ENCODE assay signal across 17 cellular contexts in the genomic region with DNA sequence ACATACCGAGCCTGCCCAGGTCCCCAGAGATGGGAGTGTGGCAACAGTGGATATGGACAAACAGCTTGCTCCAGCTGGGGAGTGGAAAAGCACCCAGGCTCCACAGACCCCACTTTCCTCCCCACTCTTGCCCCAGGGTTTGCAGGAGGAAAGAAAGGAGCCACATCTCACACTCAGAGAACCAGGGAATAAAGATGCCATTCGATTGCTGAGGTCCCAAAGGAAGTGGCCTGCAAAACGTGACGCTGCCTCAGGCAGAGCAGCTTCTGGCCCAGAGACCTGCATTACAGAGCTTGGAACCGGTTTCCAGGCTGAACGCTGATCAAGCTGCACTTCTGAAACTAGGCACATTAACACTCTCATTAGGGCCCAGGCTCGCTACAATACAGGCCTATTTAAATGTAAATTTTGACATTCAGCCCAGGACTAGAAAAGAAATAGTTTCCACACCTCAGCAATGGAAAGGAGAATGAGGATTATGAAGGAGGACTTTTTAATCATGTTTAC.
A peak's percentile ranks its signal among the peaks of the same experiment; 100 is the strongest.
DNase-seq lines count a peak whose midpoint lies in the region; ATAC-seq and TF ChIP-seq lines count a peak whose summit lies in the region.
"Had no signal": no experiment of that assay in that cellular context is flagged by ENCODE, and none has a peak within 500 bp of the region (broad histone marks: within the 10 kb centered on the region; RNA-seq: fewer than 3 reads in every experiment).

No MANE protein-coding gene starts in this region.

- no peak overlapping the region for H3K4ac ChIP-seq in H9 (ENCODE audit: low read depth, low read length)

- H4K8ac ChIP-seq in H9 (replicated peaks; ENCODE audit: insufficient read length, low read depth, low read length), result no peak overlapping the region

- H2AFZ ChIP-seq in H9 (ENCODE audit: low read length), result no peak overlapping the region
- peak overlapping the region; percentile 82 for H2AFZ ChIP-seq in smooth muscle cell (ENCODE audit: low read depth)

- no peak overlapping the region for H3T11ph ChIP-seq in H9 (ENCODE audit: low read length)

- H3K4me2 ChIP-seq in H9 (ENCODE audit: insufficient read depth, insufficient read length, low read length) (peak overlapping the region; percentile 42), smooth muscle cell (peak overlapping the region; percentile 76)

- H3K27me3 ChIP-seq in H9 (ENCODE audit: insufficient read depth, low read length) (no peaks in the 10 kb centered on the region), smooth muscle cell (ENCODE audit: low read depth) (no peaks in the 10 kb centered on the region)
- H3K27me3 ChIP-seq: cardiac muscle cell had no signal

- no peak overlapping the region for H2AK5ac ChIP-seq in H9 (ENCODE audit: insufficient read length, low read length)

- no peak overlapping the region for H4K5ac ChIP-seq in H9 (ENCODE audit: insufficient read length, low read depth, low read length)

- H4K91ac ChIP-seq in H9 (ENCODE audit: insufficient read length, low read depth, low read length), result no peak overlapping the region

- H3K79me1 ChIP-seq in H9 (ENCODE audit: insufficient read depth, low read depth, low read length, poor library complexity, severe bottlenecking), result no peaks in the 10 kb centered on the region

- peaks cover 9% of the 10 kb centered on the region for H3K27me3 Mint-ChIP-seq in H9 (ENCODE audit: low read depth)
- H3K27me3 Mint-ChIP-seq: CD4-positive, CD25-positive, alpha-beta regulatory T cell had no signal

- no peak for TF ChIP-seq CTCF in H9 (conservative IDR thresholded peaks at IDR 0.05)
- no peak for TF ChIP-seq CTCF in smooth muscle cell (IDR thresholded peaks at IDR 0.05; ENCODE audit: borderline replicate concordance, insufficient read depth, poor library complexity, severe bottlenecking)

- peaks cover 0 to 3% (median 0%) of the 10 kb centered on the region in 3 experiments; a peak in 1 of 7 replicates for H3K36me3 Mint-ChIP-seq in H9 (ENCODE audit: insufficient read depth in 1 of 3, low read depth in 3 of 3)
- H3K36me3 Mint-ChIP-seq: CD4-positive, CD25-positive, alpha-beta regulatory T cell; stimulated activated effector memory CD8-positive, alpha-beta T cell treated with anti-CD3 and anti-CD28 coated beads, Interleukin-12 subunit alpha, Interleukin-12 subunit beta, amount 100 ng/mL, for 72 hours had no signal

- H3K36me3 ChIP-seq in smooth muscle cell (ENCODE audit: low read depth), result no peaks in the 10 kb centered on the region
- H3K36me3 ChIP-seq: cardiac muscle cell had no signal

- H2BK15ac ChIP-seq in H9 (ENCODE audit: low read depth, low read length), result no peak overlapping the region

- H3K4me1 ChIP-seq in H9 (ENCODE audit: insufficient read depth, low read length) (peaks cover 1% of the 10 kb centered on the region; the same call in 1 of the 2 replicates), smooth muscle cell (ENCODE audit: low read depth) (peaks cover 6% of the 10 kb centered on the region)

- H3K9me3 Mint-ChIP-seq in H9, result peaks cover 0 to 2% of the 10 kb centered on the region in 2 experiments; a peak in 1 of 5 replicates
- H3K9me3 Mint-ChIP-seq: CD4-positive, CD25-positive, alpha-beta regulatory T cell; stimulated activated effector memory CD8-positive, alpha-beta T cell treated with anti-CD3 and anti-CD28 coated beads, Interleukin-12 subunit alpha, Interleukin-12 subunit beta, amount 100 ng/mL, for 72 hours had no signal

- H3K9ac ChIP-seq in H9 (ENCODE audit: extremely low read depth, insufficient read length, low read length) (no peak overlapping the region), smooth muscle cell (ENCODE audit: low read depth) (no peak overlapping the region)

- no peak overlapping the region for H2BK20ac ChIP-seq in H9 (ENCODE audit: low read depth, low read length, poor library complexity, severe bottlenecking)

- no peak overlapping the region for H2BK120ac ChIP-seq in H9 (ENCODE audit: low read depth, low read length, poor library complexity, severe bottlenecking)

- H3K14ac ChIP-seq in H9 (ENCODE audit: insufficient read depth, low read length), result no peak overlapping the region

- peak; percentile 78 for DNase-seq in H9
- DNase-seq in ecto neural progenitor cell (ENCODE audit: low spot score), result peak; percentile 52
- peak; percentile 84 for DNase-seq in islet precursor cell
- no peak for DNase-seq in smooth muscle cell (lab: John Stamatoyannopoulos, UW; ENCODE audit: unreplicated experiment)
- DNase-seq in DMS79 treated with DMSO at 0.1 percent for 48 hours (lab: John Stamatoyannopoulos, UW), result no peak
- no peak for DNase-seq in NCI-H524 (lab: John Stamatoyannopoulos, UW)
- DNase-seq in NCI-H1092 treated with DMSO at 0.1 percent for 48 hours (lab: John Stamatoyannopoulos, UW), result no peak
- DNase-seq: activated CD4-positive, alpha-beta T cell treated with anti-CD3 and anti-CD28 coated beads, Interleukin-2, amount 50 U/mL, for 48 hours; activated gamma-delta T cell; CD4-positive, CD25-positive, alpha-beta regulatory T cell; GF-D8; NCI-H2171 treated with DMSO at 0.1 percent for 48 hours; occipital lobe; T-helper 17 cell had no signal

- H3K23ac ChIP-seq in H9 (ENCODE audit: insufficient read length, low read depth, low read length), result no peak overlapping the region

- H3K27ac Mint-ChIP-seq in H9, result peak overlapping the region; percentile 76 to 97 (median 87); a peak in 6 of 7 replicates
- H3K27ac Mint-ChIP-seq: CD4-positive, CD25-positive, alpha-beta regulatory T cell; stimulated activated effector memory CD8-positive, alpha-beta T cell treated with anti-CD3 and anti-CD28 coated beads, Interleukin-12 subunit alpha, Interleukin-12 subunit beta, amount 100 ng/mL, for 72 hours; T-helper 17 cell had no signal

- H2BK12ac ChIP-seq in H9 (ENCODE audit: insufficient read length, low read depth, low read length), result no peak overlapping the region

- H3K27ac ChIP-seq in H9 (ENCODE audit: insufficient read length, low read depth, low read length), result no peak overlapping the region
- no peak overlapping the region for H3K27ac ChIP-seq in smooth muscle cell (ENCODE audit: low read depth)
- H3K27ac ChIP-seq: cardiac muscle cell had no signal

- no peak for ATAC-seq in GM19351 (IDR thresholded peaks at IDR 0.05; ENCODE audit: unreplicated experiment)
- ATAC-seq: stimulated activated effector memory CD8-positive, alpha-beta T cell treated with anti-CD3 and anti-CD28 coated beads, Interleukin-12 subunit alpha, Interleukin-12 subunit beta, amount 100 ng/mL, for 72 hours had no signal

- H3K4me1 Mint-ChIP-seq in H9, result peaks cover 30% of the 10 kb centered on the region in 2 experiments
- H3K4me1 Mint-ChIP-seq: CD4-positive, CD25-positive, alpha-beta regulatory T cell; stimulated activated effector memory CD8-positive, alpha-beta T cell treated with anti-CD3 and anti-CD28 coated beads, Interleukin-12 subunit alpha, Interleukin-12 subunit beta, amount 100 ng/mL, for 72 hours; T-helper 17 cell had no signal

- H4K20me1 ChIP-seq in H9 (ENCODE audit: control insufficient read depth, insufficient read depth, insufficient read length) (no peaks in the 10 kb centered on the region), smooth muscle cell (ENCODE audit: low read depth) (no peaks in the 10 kb centered on the region)

- no peaks in the 10 kb centered on the region for H3K79me2 ChIP-seq in H9 (ENCODE audit: insufficient read depth, low read length)
- H3K79me2 ChIP-seq in smooth muscle cell (ENCODE audit: low read depth), result no peaks in the 10 kb centered on the region

- peak overlapping the region; percentile 21 for H3K4me3 ChIP-seq in smooth muscle cell
- H3K4me3 ChIP-seq: cardiac muscle cell had no signal

- peak overlapping the region; percentile 43 to 53; a peak in 4 of 5 replicates for H3K4me3 Mint-ChIP-seq in H9
- H3K4me3 Mint-ChIP-seq: stimulated activated effector memory CD8-positive, alpha-beta T cell treated with anti-CD3 and anti-CD28 coated beads, Interleukin-12 subunit alpha, Interleukin-12 subunit beta, amount 100 ng/mL, for 72 hours; T-helper 17 cell had no signal

- H3F3A ChIP-seq in smooth muscle cell (ENCODE audit: low read depth), result no peaks in the 10 kb centered on the region

- H3K9me3 ChIP-seq in H9 (ENCODE audit: control insufficient read depth, low read depth, low read length) (no peaks in the 10 kb centered on the region), smooth muscle cell (replicated peaks; ENCODE audit: low read depth) (no peaks in the 10 kb centered on the region)

- H3K56ac ChIP-seq in H9 (ENCODE audit: insufficient read length, low read depth, low read length), result no peak overlapping the region

- no peak overlapping the region for H3K18ac ChIP-seq in H9 (ENCODE audit: insufficient read length, low read depth, low read length)

- H3K23me2 ChIP-seq in H9 (ENCODE audit: insufficient read length, low read depth, low read length, poor library complexity, severe bottlenecking), result no peaks in the 10 kb centered on the region

- WGBS in H9 (ENCODE audit: extremely low coverage, insufficient read length, low lambda C conversion rate), result no CpG with 5 or more reads among the region's 7 CpGs
- 34% methylated on average over 7 of the region's 7 CpGs for WGBS in smooth muscle cell (ENCODE audit: low lambda C conversion rate)

- no peak overlapping the region for H2BK5ac ChIP-seq in H9 (ENCODE audit: insufficient read length, low read length)

Comparison
In these comparisons a context has a peak if more than half of its experiments do, and no peak if none do; other contexts are left out.
1. DNase-seq: peak in H9 (single experiment), ecto neural progenitor cell (single experiment) and islet precursor cell (single experiment); none in smooth muscle cell (single experiment), DMS79 treated with DMSO at 0.1 percent for 48 hours (single experiment), NCI-H524 (0 of 2) and NCI-H1092 treated with DMSO at 0.1 percent for 48 hours (single experiment).